Comparison of ENCODE assay signal across 8 cellular contexts in genomic region chr1:226108935-226109828, GRCh38.
DNase-seq lines count a peak whose midpoint lies in the region; ATAC-seq and TF ChIP-seq lines count a peak whose summit lies in the region.

No MANE protein-coding gene starts in this region.

- H3K36me3 ChIP-seq in duodenal mucosa (ENCODE audit: control insufficient read depth in 1 of 2, insufficient read depth in 2 of 2, low read length in 2 of 2), result no peaks in the 10 kb centered on the region
- no peaks in the 10 kb centered on the region for H3K36me3 ChIP-seq in muscle layer of duodenum (ENCODE audit: control insufficient read depth in 1 of 2, insufficient read depth in 2 of 2, low read length in 2 of 2)

- H3K4me1 ChIP-seq in duodenal mucosa (ENCODE audit: control insufficient read depth in 1 of 2, insufficient read depth in 2 of 2, low read length in 2 of 2) (peaks cover 10 to 21% of the 10 kb centered on the region in 2 donors), muscle layer of duodenum (ENCODE audit: control insufficient read depth in 1 of 2, insufficient read depth in 2 of 2, low read length in 2 of 2) (peaks cover 13 to 15% of the 10 kb centered on the region in 2 donors)

- H3K27me3 ChIP-seq in duodenal mucosa (ENCODE audit: control insufficient read depth in 1 of 2, insufficient read depth in 2 of 2, low read length in 2 of 2), result no peaks in the 10 kb centered on the region
- H3K27me3 ChIP-seq in muscle layer of duodenum (ENCODE audit: low read depth, low read length), result no peaks in the 10 kb centered on the region

- peak overlapping the region; percentile 73 to 92 for H3K9ac ChIP-seq in duodenal mucosa (ENCODE audit: low read depth in 1 of 2, low read length in 2 of 2)

- TF ChIP-seq CTCF in NB4 (IDR thresholded peaks at IDR 0.05; ENCODE audit: low read depth, low read length), result no peak

- peak overlapping the region; percentile 95 for H3K27ac ChIP-seq in duodenal mucosa (ENCODE audit: low read depth, low read length)
- H3K27ac ChIP-seq in muscle layer of duodenum (ENCODE audit: low read length), result peak overlapping the region; percentile 97

- ATAC-seq in GM19438 (IDR thresholded peaks at IDR 0.05; ENCODE audit: low read depth, unreplicated experiment), result peak; percentile 16

- H3K4me3 ChIP-seq in NB4 (ENCODE audit: low read depth, low read length), result peak overlapping the region; percentile 28
- peak overlapping the region; percentile 73 for H3K4me3 ChIP-seq in duodenal mucosa (ENCODE audit: low read depth in 1 of 2, low read length in 2 of 2)
- peak overlapping the region; percentile 65 to 74 for H3K4me3 ChIP-seq in muscle layer of duodenum (ENCODE audit: low read depth in 1 of 2, low read length in 2 of 2)

- DNase-seq in NB4 (ENCODE audit: low read depth) (no peak), NCI-H2196 treated with DMSO at 0.1 percent for 48 hours (lab: John Stamatoyannopoulos, UW; ENCODE audit: unreplicated experiment) (no peak), LoVo (ENCODE audit: low spot score) (no peak), NCI-H1930 (lab: John Stamatoyannopoulos, UW) (no peak), NCI-H1048 (lab: John Stamatoyannopoulos, UW) (no peak)

- TF ChIP-seq POLR2A in NB4 (IDR thresholded peaks at IDR 0.05; ENCODE audit: extremely low read depth, insufficient read length), result no peak

- H3K9me3 ChIP-seq in duodenal mucosa (ENCODE audit: control insufficient read depth in 1 of 2, low read length in 2 of 2) (no peaks in the 10 kb centered on the region), muscle layer of duodenum (ENCODE audit: control insufficient read depth in 1 of 2, low read length in 2 of 2) (no peaks in the 10 kb centered on the region)
